8 cellular contexts compared by ENCODE assay signal in genomic region chrX:38327775-38328081, GRCh38. TPM values are rescaled to one million over a fixed set of nuclear protein-coding genes. Genes with fewer than 3 reads are reported as not detected.
A peak's percentile ranks its signal among the peaks of the same experiment; 100 is the strongest.
DNase-seq lines count a peak whose midpoint lies in the region; ATAC-seq, FAIRE-seq and TF ChIP-seq lines count a peak whose summit lies in the region.

No MANE protein-coding gene starts in this region.

- H3K9ac ChIP-seq in kidney (ENCODE audit: low read length in 2 of 2) = no peak overlapping the region

- ATAC-seq in Right ventricle myocardium inferior = no peak

- TF ChIP-seq POLR2A in adrenal gland (IDR thresholded peaks at IDR 0.05) = no peak

- intact Hi-C loops in Right ventricle myocardium inferior (cut with DNase I) = loop anchor here (1.0 to 5.0 kb wide), 3 partner anchors 107 to 401 kb away; partner anchors contain the start of gene SRPX
- intact Hi-C loops in kidney (cut with DNase I) = no loop called here
- intact Hi-C loops in adrenal gland (cut with DNase I) = no loop called here

- no peaks in the 10 kb centered on the region for H3K27me3 ChIP-seq in right atrium auricular region
- peaks cover 9% of the 10 kb centered on the region for H3K27me3 ChIP-seq in WERI-Rb-1 (ENCODE audit: insufficient read depth, low read depth, severe bottlenecking)
- H3K27me3 ChIP-seq in adrenal gland = no peaks in the 10 kb centered on the region

- H3K27ac ChIP-seq in right atrium auricular region (peak overlapping the region; percentile 79 to 87), WERI-Rb-1 (no peak overlapping the region), kidney (ENCODE audit: low read depth in 2 of 2, low read length in 2 of 2) (peak overlapping the region in 1 of 2 donors; percentile 88), adrenal gland (peak overlapping the region in 2 of 5 donors; percentile 71 to 94)

- H3K9me3 ChIP-seq in right atrium auricular region (no peaks in the 10 kb centered on the region), WERI-Rb-1 (ENCODE audit: severe bottlenecking) (no peaks in the 10 kb centered on the region), kidney (ENCODE audit: control insufficient read depth in 1 of 2, low read length in 2 of 2) (no peaks in the 10 kb centered on the region), adrenal gland (replicated peaks in 1 of 3) (no peaks in the 10 kb centered on the region)

- FAIRE-seq in kidney (lab: Jason Lieb, UNC) = no peak

- TF ChIP-seq CTCF in right atrium auricular region (IDR thresholded peaks at IDR 0.05) (peak in 1 of 2 donors; percentile 2), WERI-Rb-1 (IDR thresholded peaks at IDR 0.05; ENCODE audit: low read depth, low read length) (no peak), kidney (IDR thresholded peaks at IDR 0.05; ENCODE audit: borderline replicate concordance, extremely low read depth, insufficient read depth) (no peak), adrenal gland (IDR thresholded peaks at IDR 0.05) (peak in 1 of 6 experiments; percentile 18)

- 15 to 29% (median 26%) methylated on average over 4 of the region's 4 CpGs; no CpG with 5 or more reads in 1 of the 4 donors for WGBS in adrenal gland, 4 donors

- peak overlapping the region; percentile 61 to 66 for H3K4me3 ChIP-seq in right atrium auricular region
- H3K4me3 ChIP-seq in WERI-Rb-1 (ENCODE audit: low read depth, low read length) = peak overlapping the region; percentile 51
- peak overlapping the region; percentile 44 to 71 for H3K4me3 ChIP-seq in kidney (ENCODE audit: low read length in 2 of 2)
- peak overlapping the region in 1 of 4 donors; percentile 71 for H3K4me3 ChIP-seq in adrenal gland

- H3K4me1 ChIP-seq in right atrium auricular region = peaks cover 0 to 11% of the 10 kb centered on the region in 2 donors
- peaks cover 0 to 3% of the 10 kb centered on the region in 2 donors for H3K4me1 ChIP-seq in kidney (ENCODE audit: control insufficient read depth in 1 of 2, insufficient read depth in 1 of 2, low read depth in 1 of 2, low read length in 2 of 2)
- no peaks in the 10 kb centered on the region for H3K4me1 ChIP-seq in adrenal gland (replicated peaks in 1 of 2)

- H3K36me3 ChIP-seq in right atrium auricular region = no peaks in the 10 kb centered on the region
- no peaks in the 10 kb centered on the region for H3K36me3 ChIP-seq in WERI-Rb-1
- no peaks in the 10 kb centered on the region for H3K36me3 ChIP-seq in kidney (ENCODE audit: control insufficient read depth in 1 of 2, insufficient read depth in 2 of 2, low read length in 2 of 2)
- H3K36me3 ChIP-seq in adrenal gland (replicated peaks in 1 of 2) = no peaks in the 10 kb centered on the region

- no peak for DNase-seq in right atrium auricular region (ENCODE audit: low spot score)
- no peak for DNase-seq in Right ventricle myocardium inferior (ENCODE audit: missing footprints)
- DNase-seq in WERI-Rb-1 = no peak
- no peak for DNase-seq in kidney
- no peak for DNase-seq in activated CD4-positive, CD25-positive, alpha-beta regulatory T cell (lab: John Stamatoyannopoulos, UW)
- no peak for DNase-seq in islet precursor cell
- no peak for DNase-seq in stimulated activated CD4-positive, alpha-beta T cell treated with anti-CD3 and anti-CD28 coated beads, Interleukin-4, amount 100 ng/mL, for 1 hour
- DNase-seq in adrenal gland = no peak

RNA-seq across cellular contexts. Expression of gene RPGR, which starts 0.4 kb away (rescaled TPM):
- total RNA-seq in right atrium auricular region = 10 to 100 TPM in 1 of 2 donors, 1 to 10 TPM in 1; 4.6 to 11.0 TPM
- 3.8 TPM for total RNA-seq in Right ventricle myocardium inferior
- total RNA-seq in kidney = 23.0 TPM
- 5.4 TPM for polyA plus RNA-seq in kidney (ENCODE audit: insufficient read depth, low read depth, low replicate concordance)
- 1 to 10 TPM; 3.6 to 8.9 (median 6.7) TPM for total RNA-seq in adrenal gland
- polyA plus RNA-seq in adrenal gland = 10 to 100 TPM; 12.1 to 22.0 (median 17.4) TPM

RNA-seq across cellular contexts. Expression of gene OTC, which starts 24.7 kb away (rescaled TPM):
- not detected for total RNA-seq in right atrium auricular region
- not detected for total RNA-seq in Right ventricle myocardium inferior
- not detected for total RNA-seq in kidney
- not detected for polyA plus RNA-seq in kidney (ENCODE audit: insufficient read depth, low read depth, low replicate concordance)
- total RNA-seq in adrenal gland = under 1 TPM in 2 of 8 donors, not detected in 6; 0.14 to 0.23 TPM
- under 1 TPM in 2 of 3 donors, not detected in 1; 0.18 to 0.54 TPM for polyA plus RNA-seq in adrenal gland
